Comparison of ENCODE assay signal across 14 cellular contexts in genomic region chrX:132774312-132774711, GRCh38.
"Had no signal": no experiment of that assay in that cellular context is flagged by ENCODE, and none has a peak within 500 bp of the region (broad histone marks: within the 10 kb centered on the region; RNA-seq: fewer than 3 reads in every experiment).

No MANE protein-coding gene starts in this region.

- H3K36me3 ChIP-seq: cardiac muscle cell, ovary had no signal

- H3K9me3 ChIP-seq: ovary, testis had no signal

- H3K27me3 ChIP-seq: cardiac muscle cell, ovary, testis had no signal

- H3K9me3 Mint-ChIP-seq: activated naive CD4-positive, alpha-beta T cell treated with anti-CD3 and anti-CD28 coated beads, Interleukin-2, amount 50 U/mL, for 72 hours; activated T-cell treated with anti-CD3 and anti-CD28 coated beads, Interleukin-2, amount 50 U/mL, for 24 hours; immature natural killer cell; stimulated activated naive CD8-positive, alpha-beta T cell treated with anti-CD3 and anti-CD28 coated beads, Interleukin-15, amount 100 ng/mL, for 72 hours had no signal

- H3K4me3 ChIP-seq: cardiac muscle cell, ovary, testis had no signal

- H3K27me3 Mint-ChIP-seq: stimulated activated naive CD8-positive, alpha-beta T cell treated with anti-CD3 and anti-CD28 coated beads, Interleukin-15, amount 100 ng/mL, for 72 hours had no signal

- H3K4me3 Mint-ChIP-seq: activated T-cell treated with anti-CD3 and anti-CD28 coated beads, Interleukin-2, amount 50 U/mL, for 24 hours; immature natural killer cell; stimulated activated naive CD8-positive, alpha-beta T cell treated with anti-CD3 and anti-CD28 coated beads, Interleukin-15, amount 100 ng/mL, for 72 hours had no signal

- ATAC-seq: left lobe of liver had no signal

- H3K36me3 Mint-ChIP-seq: activated naive CD4-positive, alpha-beta T cell treated with anti-CD3 and anti-CD28 coated beads, Interleukin-2, amount 50 U/mL, for 72 hours; immature natural killer cell had no signal

- H3K4me1 Mint-ChIP-seq: stimulated activated naive CD8-positive, alpha-beta T cell treated with anti-CD3 and anti-CD28 coated beads, Interleukin-15, amount 100 ng/mL, for 72 hours had no signal

- H3K27ac ChIP-seq: cardiac muscle cell, ovary, testis had no signal

- DNase-seq: activated CD4-positive, alpha-beta T cell treated with anti-CD3 and anti-CD28 coated beads, Interleukin-2, amount 50 U/mL, for 4 hours; activated CD4-positive, CD25-positive, alpha-beta regulatory T cell treated with anti-CD3 and anti-CD28 coated beads, Interleukin-2, amount 50 U/mL, for 72 hours; activated effector memory CD4-positive, alpha-beta T cell treated with anti-CD3 and anti-CD28 coated beads, Interleukin-2, amount 50 U/mL, for 16 hours; activated T-cell treated with anti-CD3 and anti-CD28 coated beads, Interleukin-2, amount 50 U/mL, for 24 hours; erythroblast; immature natural killer cell; ovary; stimulated activated CD4-positive, alpha-beta T cell treated with anti-CD3 and anti-CD28 coated beads, Interleukin-4, amount 100 ng/mL, for 1 hour; stimulated activated naive CD8-positive, alpha-beta T cell treated with anti-CD3 and anti-CD28 coated beads, Interleukin-15, amount 100 ng/mL, for 72 hours; T-helper 9 cell; testis had no signal

- H3K27ac Mint-ChIP-seq: immature natural killer cell; stimulated activated naive CD8-positive, alpha-beta T cell treated with anti-CD3 and anti-CD28 coated beads, Interleukin-15, amount 100 ng/mL, for 72 hours had no signal

- H3K4me1 ChIP-seq: testis had no signal
